Comparison of ENCODE assay signal across 1 cellular context in the genomic region with DNA sequence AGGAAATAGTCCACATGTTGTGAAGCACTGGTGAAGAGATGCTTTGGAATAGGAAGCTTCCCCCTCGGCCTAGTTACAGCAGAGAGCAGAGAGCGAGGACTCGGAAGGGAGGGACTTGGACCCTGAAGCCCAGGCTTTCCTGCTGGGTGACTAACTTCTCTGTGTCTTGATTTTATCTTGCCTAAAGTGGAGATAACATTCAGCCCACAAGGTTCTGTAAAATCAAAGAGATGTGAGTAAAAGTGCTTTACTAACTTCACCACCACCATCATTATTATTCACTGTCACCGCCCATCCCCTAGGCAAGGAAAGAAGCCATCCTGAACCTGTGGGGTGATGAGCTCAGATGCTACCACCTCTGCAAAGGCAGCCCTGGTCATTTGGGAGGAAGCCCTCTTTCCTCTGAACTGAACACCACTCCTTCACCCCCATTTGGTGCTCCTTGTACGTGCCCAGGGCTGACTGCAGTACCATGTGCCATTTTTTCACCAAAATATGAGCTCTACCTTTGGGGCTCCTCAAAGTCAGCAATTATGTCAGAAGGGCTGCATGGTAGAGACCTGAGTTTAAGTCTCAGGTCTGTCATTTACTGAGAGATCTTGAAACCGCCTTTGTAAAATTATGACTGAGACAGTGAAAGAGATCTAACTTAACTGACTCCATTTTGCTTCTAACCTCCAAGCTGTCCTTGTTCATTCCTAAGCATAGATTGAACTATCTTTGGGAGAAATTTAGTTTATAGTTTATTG.
TF ChIP-seq lines count a peak whose summit lies in the region.

No MANE protein-coding gene starts in this region.

TF ChIP-seq in endothelial cell of umbilical vein, 7 proteins besides CTCF, POLR2A, EP300 and RAD21:
- TF ChIP-seq, protein P1, sequence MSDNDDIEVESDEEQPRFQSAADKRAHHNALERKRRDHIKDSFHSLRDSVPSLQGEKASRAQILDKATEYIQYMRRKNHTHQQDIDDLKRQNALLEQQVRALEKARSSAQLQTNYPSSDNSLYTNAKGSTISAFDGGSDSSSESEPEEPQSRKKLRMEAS (IDR thresholded peaks at IDR 0.05; ENCODE audit: insufficient read depth, insufficient read length) = no peak
- TF ChIP-seq GATA2 (IDR thresholded peaks at IDR 0.05; ENCODE audit: insufficient read depth, insufficient read length, low read depth, low read length) = peak; percentile 44
